Comparison of ENCODE assay signal across 25 cellular contexts in genomic region chr4:70711599-70711998, GRCh38. TPM values are rescaled to one million over a fixed set of nuclear protein-coding genes. Genes with fewer than 3 reads are reported as not detected.
DNase-seq lines count a peak whose midpoint lies in the region; ATAC-seq and TF ChIP-seq lines count a peak whose summit lies in the region.
"Had no signal": no experiment of that assay in that cellular context is flagged by ENCODE, and none has a peak within 500 bp of the region (broad histone marks: within the 10 kb centered on the region; RNA-seq: fewer than 3 reads in every experiment).

No MANE protein-coding gene starts in this region.

- POLR2A ChIA-PET in activated CD4-positive, alpha-beta T cell treated with anti-CD3 and anti-CD28 coated beads, Interleukin-2, amount 10 ng/mL, durations not matched to agents 7 days and 5 days (lab: Charles Lee): no interaction called here

- peaks cover 74% of the 10 kb centered on the region for H3K79me2 ChIP-seq in OCI-LY3 (ENCODE audit: low read length)

- no peaks in the 10 kb centered on the region for H3K9me3 ChIP-seq in OCI-LY3 (ENCODE audit: insufficient read depth, low read length)
- H3K9me3 ChIP-seq in spleen: no peaks in the 10 kb centered on the region
- H3K9me3 ChIP-seq: BE2C, sigmoid colon, upper lobe of right lung had no signal

- H3K27me3 ChIP-seq in OCI-LY3 (ENCODE audit: low read depth, low read length) (no peaks in the 10 kb centered on the region), spleen (replicated peaks in 1 of 7) (no peaks in the 10 kb centered on the region)
- H3K27me3 ChIP-seq: BE2C, sigmoid colon, upper lobe of right lung had no signal

- H3K36me3 ChIP-seq in OCI-LY3 (replicated peaks; ENCODE audit: low read depth, low read length): no peaks in the 10 kb centered on the region
- no peaks in the 10 kb centered on the region for H3K36me3 ChIP-seq in spleen
- H3K36me3 ChIP-seq: BE2C, sigmoid colon, upper lobe of right lung had no signal

- H2AFZ ChIP-seq in OCI-LY3 (ENCODE audit: low read depth, low read length): 0 out of 2 replicates have a peak overlapping the region, but pooled peaks have one; percentile 12
- H2AFZ ChIP-seq: parathyroid adenoma had no signal

- DNase-seq in activated CD4-positive, alpha-beta T cell treated with anti-CD3 and anti-CD28 coated beads, Interleukin-2, amount 10 ng/mL, durations not matched to agents 7 days and 5 days: no peak
- no peak for DNase-seq in activated CD4-positive, alpha-beta T cell treated with anti-CD3 and anti-CD28 coated beads, Interleukin-2, amount 50 U/mL, for 4 hours
- no peak for DNase-seq in spleen
- no peak for DNase-seq in 8988T
- DNase-seq in middle frontal gyrus (ENCODE audit: extremely low spot score, low spot score): no peak
- DNase-seq: activated CD4-positive, alpha-beta T cell treated with anti-CD3 and anti-CD28 coated beads for 48 hours; activated T-cell treated with anti-CD3 and anti-CD28 coated beads for 4 hours; BE2C; cortex of kidney; foreskin melanocyte; hippocampal formation; NCI-H2029; NCI-H446 treated with DMSO at 0.1 percent for 48 hours; sigmoid colon; upper lobe of right lung had no signal

- CTCF ChIA-PET in activated CD4-positive, alpha-beta T cell treated with anti-CD3 and anti-CD28 coated beads, Interleukin-2, amount 10 ng/mL, durations not matched to agents 7 days and 5 days (lab: Charles Lee): no interaction called here

- no peak overlapping the region for H3K4me3 Mint-ChIP-seq in activated CD4-positive, alpha-beta T cell treated with anti-CD3 and anti-CD28 coated beads, Interleukin-2, amount 10 ng/mL, durations not matched to agents 7 days and 5 days
- no peak overlapping the region for H3K4me3 Mint-ChIP-seq in dendritic cell treated with granulocyte-macrophage colony-stimulating factor and Interleukin-4, amounts not matched to agents 40 ng/mL and 50 ng/mL, for 4 days

- H4K20me1 ChIP-seq in OCI-LY3 (ENCODE audit: insufficient read depth, low read length): no peaks in the 10 kb centered on the region

- TF ChIP-seq POLR2A in spleen (IDR thresholded peaks at IDR 0.05): no peak

- H3K4me3 ChIP-seq in OCI-LY3 (ENCODE audit: low read length) (peak overlapping the region; percentile 7; the same call in 1 of the 2 replicates), spleen (no peak overlapping the region)
- H3K4me3 ChIP-seq: sigmoid colon, upper lobe of right lung had no signal

- H3K9me3 Mint-ChIP-seq in activated CD4-positive, alpha-beta T cell treated with anti-CD3 and anti-CD28 coated beads, Interleukin-2, amount 10 ng/mL, durations not matched to agents 7 days and 5 days: no peaks in the 10 kb centered on the region
- no peaks in the 10 kb centered on the region for H3K9me3 Mint-ChIP-seq in dendritic cell treated with granulocyte-macrophage colony-stimulating factor and Interleukin-4, amounts not matched to agents 40 ng/mL and 50 ng/mL, for 4 days
- H3K9me3 Mint-ChIP-seq: activated naive CD4-positive, alpha-beta T cell treated with anti-CD3 and anti-CD28 coated beads, Interleukin-2, amount 50 U/mL, for 72 hours had no signal

- no peak for ATAC-seq in HG03442 (IDR thresholded peaks at IDR 0.05; ENCODE audit: unreplicated experiment)
- ATAC-seq: activated naive CD4-positive, alpha-beta T cell treated with anti-CD3 and anti-CD28 coated beads, Interleukin-2, amount 50 U/mL, for 72 hours; HCT116; upper lobe of right lung had no signal

- TF ChIP-seq CTCF in OCI-LY3 (IDR thresholded peaks at IDR 0.05; ENCODE audit: low read depth, low read length): no peak
- no peak for TF ChIP-seq CTCF in spleen (IDR thresholded peaks at IDR 0.05 in 8 of 11, conservative IDR thresholded peaks at IDR 0.05 in 3 of 11)

- no peaks in the 10 kb centered on the region for H3K27me3 Mint-ChIP-seq in activated CD4-positive, alpha-beta T cell treated with anti-CD3 and anti-CD28 coated beads, Interleukin-2, amount 10 ng/mL, durations not matched to agents 7 days and 5 days
- H3K27me3 Mint-ChIP-seq in dendritic cell treated with granulocyte-macrophage colony-stimulating factor and Interleukin-4, amounts not matched to agents 40 ng/mL and 50 ng/mL, for 4 days: no peaks in the 10 kb centered on the region

- H3K4me1 ChIP-seq in OCI-LY3 (ENCODE audit: low read length): peaks cover 74% of the 10 kb centered on the region
- peaks cover 36 to 91% (median 72%) of the 10 kb centered on the region in 6 donors for H3K4me1 ChIP-seq in spleen
- H3K4me1 ChIP-seq: BE2C had no signal

- WGBS in spleen, 5 donors: 38 to 58% (median 56%) methylated on average over 3 of the region's 3 CpGs

- H3K36me3 Mint-ChIP-seq in activated CD4-positive, alpha-beta T cell treated with anti-CD3 and anti-CD28 coated beads, Interleukin-2, amount 10 ng/mL, durations not matched to agents 7 days and 5 days (ENCODE audit: low read depth): no peaks in the 10 kb centered on the region
- no peaks in the 10 kb centered on the region for H3K36me3 Mint-ChIP-seq in dendritic cell treated with granulocyte-macrophage colony-stimulating factor and Interleukin-4, amounts not matched to agents 40 ng/mL and 50 ng/mL, for 4 days (ENCODE audit: low read depth)
- H3K36me3 Mint-ChIP-seq: activated naive CD4-positive, alpha-beta T cell treated with anti-CD3 and anti-CD28 coated beads, Interleukin-2, amount 50 U/mL, for 72 hours had no signal

- H3K27ac ChIP-seq in OCI-LY3 (ENCODE audit: low read length) (peak overlapping the region; percentile 95), spleen (peak overlapping the region in 6 of 8 donors; percentile 1 to 83 (median 46))
- H3K27ac ChIP-seq: epithelial cell of prostate, parathyroid adenoma, sigmoid colon, upper lobe of right lung had no signal

- H3K4me2 ChIP-seq in OCI-LY3 (ENCODE audit: low read length): peak overlapping the region; percentile 86

- H3K27ac Mint-ChIP-seq in activated CD4-positive, alpha-beta T cell treated with anti-CD3 and anti-CD28 coated beads, Interleukin-2, amount 10 ng/mL, durations not matched to agents 7 days and 5 days: peak overlapping the region; percentile 0
- peak overlapping the region; percentile 25 for H3K27ac Mint-ChIP-seq in dendritic cell treated with granulocyte-macrophage colony-stimulating factor and Interleukin-4, amounts not matched to agents 40 ng/mL and 50 ng/mL, for 4 days
- H3K27ac Mint-ChIP-seq: activated naive CD4-positive, alpha-beta T cell treated with anti-CD3 and anti-CD28 coated beads, Interleukin-2, amount 50 U/mL, for 72 hours had no signal

- peaks cover 42% of the 10 kb centered on the region for H3K4me1 Mint-ChIP-seq in activated CD4-positive, alpha-beta T cell treated with anti-CD3 and anti-CD28 coated beads, Interleukin-2, amount 10 ng/mL, durations not matched to agents 7 days and 5 days
- H3K4me1 Mint-ChIP-seq in dendritic cell treated with granulocyte-macrophage colony-stimulating factor and Interleukin-4, amounts not matched to agents 40 ng/mL and 50 ng/mL, for 4 days (ENCODE audit: low read depth): peaks cover 49% of the 10 kb centered on the region

- H3K9ac ChIP-seq in OCI-LY3 (ENCODE audit: low read length): peak overlapping the region; percentile 64
- H3K9ac ChIP-seq: parathyroid adenoma had no signal

- intact Hi-C loops in dendritic cell treated with granulocyte-macrophage colony-stimulating factor and Interleukin-4, amounts not matched to agents 40 ng/mL and 50 ng/mL, for 4 days (cut with micrococcal nuclease): loop anchor here (5.0 kb wide), 1 partner anchor 36 kb away; no protein-coding TSS in a partner anchor
- intact Hi-C loops in spleen (cut with DNase I; ENCODE audit: low total_unique reads): no loop called here

RNA-seq across cellular contexts. Expression of gene RUFY3, which starts 10.2 kb away (rescaled TPM):
- 10 to 100 TPM; 28.6 to 29.3 TPM for total RNA-seq in activated CD4-positive, alpha-beta T cell treated with anti-CD3 and anti-CD28 coated beads, Interleukin-2, amount 10 ng/mL, durations not matched to agents 7 days and 5 days
- 10 to 100 TPM; 41.6 to 96.8 (median 88.3) TPM for total RNA-seq in spleen
- polyA plus RNA-seq in spleen: 10 to 100 TPM; 19.2 to 29.1 (median 23.3) TPM

RNA-seq across cellular contexts. Expression of gene UTP3, which starts 23.3 kb away (rescaled TPM):
- 10 to 100 TPM; 38.1 to 40.2 TPM for total RNA-seq in activated CD4-positive, alpha-beta T cell treated with anti-CD3 and anti-CD28 coated beads, Interleukin-2, amount 10 ng/mL, durations not matched to agents 7 days and 5 days
- total RNA-seq in spleen: 10 to 100 TPM; 29.0 to 45.1 (median 37.6) TPM
- 10 to 100 TPM; 37.3 to 51.3 (median 47.3) TPM for polyA plus RNA-seq in spleen

RNA-seq across cellular contexts. Expression of gene JCHAIN, which starts 45.3 kb away (rescaled TPM):
- under 1 TPM in 1 of 2 experiments, not detected in 1; 0.23 TPM for total RNA-seq in activated CD4-positive, alpha-beta T cell treated with anti-CD3 and anti-CD28 coated beads, Interleukin-2, amount 10 ng/mL, durations not matched to agents 7 days and 5 days
- 1,000 to 10,000 TPM in 1 of 7 donors, 100 to 1,000 TPM in 6; 185 to 1,125 (median 538) TPM for total RNA-seq in spleen
- 100 to 1,000 TPM in 1 of 3 donors, 10 to 100 TPM in 2; 64.8 to 181 (median 96.9) TPM for polyA plus RNA-seq in spleen
- total RNA-seq: A172, lung microvascular endothelial cell had no signal
- polyA plus RNA-seq: keratinocyte had no signal

Comparison
In these comparisons a context has a peak if more than half of its experiments do, and no peak if none do; other contexts are left out.
1. RNA of gene JCHAIN, which starts 45.3 kb away (total RNA-seq): 185 to 1,125 TPM in spleen; 0.23 TPM in activated CD4-positive, alpha-beta T cell treated with anti-CD3 and anti-CD28 coated beads, Interleukin-2, amount 10 ng/mL, durations not matched to agents 7 days and 5 days; every median in the first group is over 100 times any median in the second.